ENCODE assay signal across 1 cellular context in the genomic region with DNA sequence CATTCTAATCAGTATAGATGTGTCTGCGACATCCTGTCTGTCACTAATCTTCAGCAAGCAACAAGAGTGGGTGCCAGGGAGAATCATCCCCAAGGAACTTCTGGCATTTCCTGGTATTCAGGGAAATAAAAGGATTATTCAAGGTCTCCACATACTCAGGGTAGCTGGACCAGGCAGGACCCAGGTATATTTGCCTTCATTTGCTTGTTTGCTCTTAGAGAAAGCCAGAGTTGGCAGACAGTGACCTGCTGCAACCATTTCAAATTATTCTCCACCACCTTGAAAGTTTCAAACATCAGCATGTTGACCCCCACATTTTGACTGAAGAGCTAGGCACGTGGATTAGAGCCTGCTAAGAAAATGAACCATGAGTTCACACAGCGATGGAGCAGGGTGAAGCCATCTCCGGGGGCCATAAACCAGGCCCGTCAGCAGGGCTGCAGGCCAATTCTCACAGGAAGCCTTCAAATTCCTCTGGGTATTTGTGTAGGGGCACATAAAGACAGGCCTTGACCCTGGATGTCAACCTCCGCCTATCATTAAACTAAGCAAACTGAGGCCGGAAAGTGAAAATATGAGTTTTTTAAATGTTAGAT.
TF ChIP-seq lines count a peak whose summit lies in the region.

No MANE protein-coding gene starts in this region.

TF ChIP-seq in HepG2, 621 proteins besides CTCF, POLR2A, EP300 and RAD21 (continued from another document):
- TF ChIP-seq, protein P1, sequence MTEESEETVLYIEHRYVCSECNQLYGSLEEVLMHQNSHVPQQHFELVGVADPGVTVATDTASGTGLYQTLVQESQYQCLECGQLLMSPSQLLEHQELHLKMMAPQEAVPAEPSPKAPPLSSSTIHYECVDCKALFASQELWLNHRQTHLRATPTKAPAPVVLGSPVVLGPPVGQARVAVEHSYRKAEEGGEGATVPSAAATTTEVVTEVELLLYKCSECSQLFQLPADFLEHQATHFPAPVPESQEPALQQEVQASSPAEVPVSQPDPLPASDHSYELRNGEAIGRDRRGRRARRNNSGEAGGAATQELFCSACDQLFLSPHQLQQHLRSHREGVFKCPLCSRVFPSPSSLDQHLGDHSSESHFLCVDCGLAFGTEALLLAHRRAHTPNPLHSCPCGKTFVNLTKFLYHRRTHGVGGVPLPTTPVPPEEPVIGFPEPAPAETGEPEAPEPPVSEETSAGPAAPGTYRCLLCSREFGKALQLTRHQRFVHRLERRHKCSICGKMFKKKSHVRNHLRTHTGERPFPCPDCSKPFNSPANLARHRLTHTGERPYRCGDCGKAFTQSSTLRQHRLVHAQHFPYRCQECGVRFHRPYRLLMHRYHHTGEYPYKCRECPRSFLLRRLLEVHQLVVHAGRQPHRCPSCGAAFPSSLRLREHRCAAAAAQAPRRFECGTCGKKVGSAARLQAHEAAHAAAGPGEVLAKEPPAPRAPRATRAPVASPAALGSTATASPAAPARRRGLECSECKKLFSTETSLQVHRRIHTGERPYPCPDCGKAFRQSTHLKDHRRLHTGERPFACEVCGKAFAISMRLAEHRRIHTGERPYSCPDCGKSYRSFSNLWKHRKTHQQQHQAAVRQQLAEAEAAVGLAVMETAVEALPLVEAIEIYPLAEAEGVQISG (CRISPR knock-in tag; IDR thresholded peaks at IDR 0.05): peak; percentile 70; the same call in 1 of the 2 replicates
- TF ChIP-seq ZNF441 (CRISPR knock-in tag; IDR thresholded peaks at IDR 0.05; ENCODE audit: borderline replicate concordance) (0 out of 2 replicates have a peak, but pooled peaks have one; percentile 17), GATAD1 (CRISPR knock-in tag; IDR thresholded peaks at IDR 0.05) (peak; percentile 48; the same call in 1 of the 2 replicates)
TF ChIP-seq in HepG2: peak in this region for 198.
